Comparison of ENCODE assay signal across 9 cellular contexts in genomic region chr2:113124181-113124961, GRCh38. TPM values are rescaled to one million over a fixed set of nuclear protein-coding genes. Genes with fewer than 3 reads are reported as not detected.
DNase-seq lines count a peak whose midpoint lies in the region; ATAC-seq lines count a peak whose summit lies in the region.
"Had no signal": no experiment of that assay in that cellular context is flagged by ENCODE, and none has a peak within 500 bp of the region (broad histone marks: within the 10 kb centered on the region; RNA-seq: fewer than 3 reads in every experiment).

No MANE protein-coding gene starts in this region.

- peaks cover 56% of the 10 kb centered on the region for H3K4me1 Mint-ChIP-seq in activated naive CD8-positive, alpha-beta T cell treated with anti-CD3 and anti-CD28 coated beads, Interleukin-2, amount 50 U/mL, for 24 hours
- peaks cover 51 to 62% of the 10 kb centered on the region in 2 donors for H3K4me1 Mint-ChIP-seq in natural killer cell treated with Interleukin-12 subunit alpha and Interleukin-12 subunit beta and Interleukin-15 and Interleukin-18, amount 100 ng/mL, for 72 hours (ENCODE audit: low read depth in 2 of 2)

- H3K27me3 Mint-ChIP-seq in activated naive CD8-positive, alpha-beta T cell treated with anti-CD3 and anti-CD28 coated beads, Interleukin-2, amount 50 U/mL, for 24 hours, result peaks cover 13% of the 10 kb centered on the region
- H3K27me3 Mint-ChIP-seq in natural killer cell treated with Interleukin-12 subunit alpha and Interleukin-12 subunit beta and Interleukin-15 and Interleukin-18, amount 100 ng/mL, for 72 hours, result peaks cover 7 to 15% of the 10 kb centered on the region in 2 donors

- peak; percentile 51 for ATAC-seq in HG03280 (IDR thresholded peaks at IDR 0.05; ENCODE audit: unreplicated experiment)
- peak; percentile 67 for ATAC-seq in activated naive CD8-positive, alpha-beta T cell treated with anti-CD3 and anti-CD28 coated beads, Interleukin-2, amount 50 U/mL, for 24 hours
- ATAC-seq in natural killer cell treated with Interleukin-12 subunit alpha and Interleukin-12 subunit beta and Interleukin-15 and Interleukin-18, amount 100 ng/mL, for 72 hours, result peak; percentile 76 to 80
- no peak for ATAC-seq in HG02588 (IDR thresholded peaks at IDR 0.05; ENCODE audit: unreplicated experiment)

- no peaks in the 10 kb centered on the region for H3K9me3 Mint-ChIP-seq in activated naive CD8-positive, alpha-beta T cell treated with anti-CD3 and anti-CD28 coated beads, Interleukin-2, amount 50 U/mL, for 24 hours
- no peaks in the 10 kb centered on the region for H3K9me3 Mint-ChIP-seq in natural killer cell treated with Interleukin-12 subunit alpha and Interleukin-12 subunit beta and Interleukin-15 and Interleukin-18, amount 100 ng/mL, for 72 hours
- H3K9me3 Mint-ChIP-seq: IgD-negative memory B cell had no signal

- DNase-seq in GM19238 (ENCODE audit: insufficient read length, low spot score) (peak; percentile 27), 8988T (no peak), NCI-H1694 (lab: John Stamatoyannopoulos, UW) (no peak), NCI-H2081 treated with DMSO at 0.1 percent for 48 hours (lab: John Stamatoyannopoulos, UW) (no peak)
- DNase-seq in activated naive CD8-positive, alpha-beta T cell treated with anti-CD3 and anti-CD28 coated beads, Interleukin-2, amount 50 U/mL, for 24 hours, result peak; percentile 20
- peak; percentile 69 for DNase-seq in natural killer cell treated with Interleukin-12 subunit alpha and Interleukin-12 subunit beta and Interleukin-15 and Interleukin-18, amount 100 ng/mL, for 72 hours (ENCODE audit: low spot score)

- H3K4me3 Mint-ChIP-seq in activated naive CD8-positive, alpha-beta T cell treated with anti-CD3 and anti-CD28 coated beads, Interleukin-2, amount 50 U/mL, for 24 hours, result peak overlapping the region; percentile 16
- peak overlapping the region; percentile 90 for H3K4me3 Mint-ChIP-seq in natural killer cell treated with Interleukin-12 subunit alpha and Interleukin-12 subunit beta and Interleukin-15 and Interleukin-18, amount 100 ng/mL, for 72 hours
- H3K4me3 Mint-ChIP-seq: IgD-negative memory B cell had no signal

- H3K27ac Mint-ChIP-seq in activated naive CD8-positive, alpha-beta T cell treated with anti-CD3 and anti-CD28 coated beads, Interleukin-2, amount 50 U/mL, for 24 hours, result peak overlapping the region; percentile 47
- peak overlapping the region; percentile 66 to 89 for H3K27ac Mint-ChIP-seq in natural killer cell treated with Interleukin-12 subunit alpha and Interleukin-12 subunit beta and Interleukin-15 and Interleukin-18, amount 100 ng/mL, for 72 hours

- no peaks in the 10 kb centered on the region for H3K36me3 Mint-ChIP-seq in activated naive CD8-positive, alpha-beta T cell treated with anti-CD3 and anti-CD28 coated beads, Interleukin-2, amount 50 U/mL, for 24 hours (ENCODE audit: low read depth)
- peaks cover 6% of the 10 kb centered on the region for H3K36me3 Mint-ChIP-seq in natural killer cell treated with Interleukin-12 subunit alpha and Interleukin-12 subunit beta and Interleukin-15 and Interleukin-18, amount 100 ng/mL, for 72 hours

RNA-seq across cellular contexts. Expression of gene IL1RN, which starts 3.0 kb away (rescaled TPM):
- total RNA-seq in natural killer cell treated with Interleukin-12 subunit alpha and Interleukin-12 subunit beta and Interleukin-15 and Interleukin-18, amount 100 ng/mL, for 72 hours, result 1 to 10 TPM; 3.3 to 3.7 TPM

RNA-seq across cellular contexts. Expression of gene PSD4, which starts 49.4 kb away (rescaled TPM):
- 100 to 1,000 TPM; 299 to 305 TPM for total RNA-seq in natural killer cell treated with Interleukin-12 subunit alpha and Interleukin-12 subunit beta and Interleukin-15 and Interleukin-18, amount 100 ng/mL, for 72 hours

RNA-seq across cellular contexts. Expression of gene IL1F10, which starts 56.6 kb away (rescaled TPM):
- not detected for total RNA-seq in natural killer cell treated with Interleukin-12 subunit alpha and Interleukin-12 subunit beta and Interleukin-15 and Interleukin-18, amount 100 ng/mL, for 72 hours

Comparison
In these comparisons a context has a peak if more than half of its experiments do, and no peak if none do; other contexts are left out.
1. DNase-seq: peak in GM19238 (single experiment), activated naive CD8-positive, alpha-beta T cell treated with anti-CD3 and anti-CD28 coated beads, Interleukin-2, amount 50 U/mL, for 24 hours (single experiment) and natural killer cell treated with Interleukin-12 subunit alpha and Interleukin-12 subunit beta and Interleukin-15 and Interleukin-18, amount 100 ng/mL, for 72 hours (single experiment); none in 8988T (single experiment), NCI-H1694 (single experiment) and NCI-H2081 treated with DMSO at 0.1 percent for 48 hours (single experiment).